ENCODE assay signal across 8 cellular contexts in the genomic region with DNA sequence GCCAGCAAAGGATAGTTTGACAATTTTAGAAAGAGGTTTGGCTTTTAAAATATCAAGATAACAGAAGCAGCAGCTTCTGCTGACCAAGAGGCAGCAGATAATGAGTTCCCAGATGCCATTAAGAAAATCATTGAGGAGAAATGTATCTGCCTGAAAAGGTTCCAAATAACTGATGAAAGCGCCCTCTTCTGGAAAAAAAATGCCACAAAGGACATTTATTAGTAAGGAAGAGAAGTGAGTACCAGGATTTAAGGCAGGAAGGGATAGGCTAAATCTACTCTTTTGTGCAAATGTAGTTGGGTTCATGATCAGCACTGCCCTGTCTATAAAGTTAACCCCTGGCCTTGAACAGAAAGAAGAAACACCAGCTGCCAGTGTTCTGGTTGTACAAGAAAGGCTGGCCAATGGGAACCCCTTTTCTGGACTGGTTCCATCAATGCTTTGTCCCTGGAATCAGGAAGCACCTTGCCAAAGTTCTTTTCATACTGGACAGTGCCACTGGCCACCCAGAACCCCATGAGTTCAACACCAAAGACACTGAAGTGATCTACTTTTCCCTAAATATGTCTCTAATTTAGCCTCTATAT.
DNase-seq lines count a peak whose midpoint lies in the region; ATAC-seq and TF ChIP-seq lines count a peak whose summit lies in the region.

No MANE protein-coding gene starts in this region.

- no peak overlapping the region for H3K4me3 ChIP-seq in neutrophil (ENCODE audit: low read depth in 1 of 2, low read length in 1 of 2)

- H3K27me3 ChIP-seq in neutrophil = no peaks in the 10 kb centered on the region

- no peaks in the 10 kb centered on the region for H3K27me3 Mint-ChIP-seq in central memory CD8-positive, alpha-beta T cell

- no peaks in the 10 kb centered on the region for H3K9me3 Mint-ChIP-seq in central memory CD8-positive, alpha-beta T cell

- ATAC-seq in central memory CD8-positive, alpha-beta T cell (replicated peaks; ENCODE audit: extremely low read depth, poor library complexity, severe bottlenecking) = no peak
- no peak for ATAC-seq in GM19023 (IDR thresholded peaks at IDR 0.05; ENCODE audit: unreplicated experiment)
- ATAC-seq in HG02610 (IDR thresholded peaks at IDR 0.05; ENCODE audit: unreplicated experiment) = no peak
- ATAC-seq in HG02852 (IDR thresholded peaks at IDR 0.05; ENCODE audit: unreplicated experiment) = no peak

- no peaks in the 10 kb centered on the region for H3K4me1 Mint-ChIP-seq in central memory CD8-positive, alpha-beta T cell

- H3K4me1 ChIP-seq in neutrophil (ENCODE audit: control insufficient read depth in 1 of 2, insufficient read depth in 1 of 2, low read depth in 1 of 2, low read length in 1 of 2) = peaks cover 22 to 24% of the 10 kb centered on the region in 2 experiments

- no peak overlapping the region for H3K4me3 Mint-ChIP-seq in central memory CD8-positive, alpha-beta T cell

- no peaks in the 10 kb centered on the region for H3K36me3 ChIP-seq in neutrophil

- H3K36me3 Mint-ChIP-seq in central memory CD8-positive, alpha-beta T cell (ENCODE audit: insufficient read depth) = peaks cover 27% of the 10 kb centered on the region

- peak overlapping the region; percentile 12 for H3K27ac Mint-ChIP-seq in central memory CD8-positive, alpha-beta T cell (ENCODE audit: low read depth)

- H3K27ac ChIP-seq in neutrophil = peak overlapping the region; percentile 36

- TF ChIP-seq CTCF in neutrophil (IDR thresholded peaks at IDR 0.05) = no peak

- peak; percentile 33 for DNase-seq in NCI-H2227 (lab: John Stamatoyannopoulos, UW; ENCODE audit: unreplicated experiment)
- no peak for DNase-seq in NCI-H2227 treated with DMSO at 0.1 percent for 48 hours (lab: John Stamatoyannopoulos, UW)
- DNase-seq in NCI-H2029 (lab: John Stamatoyannopoulos, UW) = peak; percentile 8
- no peak for DNase-seq in central memory CD8-positive, alpha-beta T cell (ENCODE audit: low spot score in 2 of 2)

- H3K9me3 ChIP-seq in neutrophil = no peaks in the 10 kb centered on the region

Comparison
In these comparisons a context has a peak if more than half of its experiments do, and no peak if none do; other contexts are left out.
1. DNase-seq: peak in NCI-H2227 (single experiment) and NCI-H2029 (single experiment); none in NCI-H2227 treated with DMSO at 0.1 percent for 48 hours (single experiment) and central memory CD8-positive, alpha-beta T cell (0 of 2).